Comparison of ENCODE assay signal across 8 cellular contexts in genomic region chr7:90346326-90347125, GRCh38. TPM values are rescaled to one million over a fixed set of nuclear protein-coding genes. Genes with fewer than 3 reads are reported as not detected.
DNase-seq lines count a peak whose midpoint lies in the region; FAIRE-seq and TF ChIP-seq lines count a peak whose summit lies in the region.

TSS of gene GTPBP10 (plus strand) at chr7:90346716. CDS start at chr7:90346742, 26 bp downstream.

- no peaks in the 10 kb centered on the region; a peak in 1 of 5 replicates for H3K9me3 Mint-ChIP-seq in H9

- no peak within 1 kb of the TSS for H3K56ac ChIP-seq in H9 (ENCODE audit: insufficient read length, low read depth, low read length)

- FAIRE-seq in G401.6 (lab: Jason Lieb, UNC) = peak; percentile 56

- H2BK5ac ChIP-seq in H9 (ENCODE audit: insufficient read length, low read length) = peak within 1 kb of the TSS; percentile 5

- H4K91ac ChIP-seq in H9 (ENCODE audit: insufficient read length, low read depth, low read length) = no peak within 1 kb of the TSS

- peak within 1 kb of the TSS; percentile 97 to 98 for H3K4me3 Mint-ChIP-seq in H9

- H2BK12ac ChIP-seq in H9 (ENCODE audit: insufficient read length, low read depth, low read length) = no peak within 1 kb of the TSS

- no peaks in the 10 kb centered on the region; the same call in 1 of the 2 replicates for H3K27me3 Mint-ChIP-seq in H9 (ENCODE audit: low read depth)

- H3F3A ChIP-seq in neural cell (ENCODE audit: insufficient read depth, low read length, poor library complexity, severe bottlenecking) = no peaks in the 10 kb centered on the region

- H4K5ac ChIP-seq in H9 (ENCODE audit: insufficient read length, low read depth, low read length) = no peak within 1 kb of the TSS

- peak in 1 of 4 donors; percentile 19 for TF ChIP-seq POLR2A in stomach (IDR thresholded peaks at IDR 0.05)

- H3K4me1 Mint-ChIP-seq in H9 = peaks cover 7 to 12% of the 10 kb centered on the region in 2 experiments

- TF ChIP-seq CTCF in H9 (conservative IDR thresholded peaks at IDR 0.05) (peak; percentile 67), fibroblast of villous mesenchyme (IDR thresholded peaks at IDR 0.05; ENCODE audit: insufficient read depth, low read depth, low read length) (peak; percentile 66), neural cell (IDR thresholded peaks at IDR 0.05; ENCODE audit: poor library complexity, severe bottlenecking) (peak; percentile 96), stomach (IDR thresholded peaks at IDR 0.05) (peak in 5 of 7 experiments; percentile 65 to 87 (median 73))

- H3K9me2 ChIP-seq in neural cell (ENCODE audit: insufficient read depth, low read length) = no peaks in the 10 kb centered on the region

- H3K27ac Mint-ChIP-seq in H9 = peak within 1 kb of the TSS; percentile 97 to 99 (median 99)

- no peak within 1 kb of the TSS for H2BK120ac ChIP-seq in H9 (ENCODE audit: low read depth, low read length, poor library complexity, severe bottlenecking)

- intact Hi-C loops in stomach (cut with DNase I; ENCODE audit: low total_unique reads) = no loop called here

- H3K27me3 ChIP-seq in H9 (ENCODE audit: insufficient read depth, low read length) (no peaks in the 10 kb centered on the region), neural cell (ENCODE audit: insufficient read depth, low read depth, low read length) (no peaks in the 10 kb centered on the region), stomach (no peaks in the 10 kb centered on the region)

- peaks cover 0 to 2% (median 0%) of the 10 kb centered on the region in 3 experiments; a peak in 2 of 7 replicates for H3K36me3 Mint-ChIP-seq in H9 (ENCODE audit: insufficient read depth in 1 of 3, low read depth in 3 of 3)

- H2AFZ ChIP-seq in H9 (ENCODE audit: low read length) (peak within 1 kb of the TSS; percentile 74), neural cell (ENCODE audit: low read depth, low read length) (peak within 1 kb of the TSS; percentile 97)

- H4K20me1 ChIP-seq in H9 (ENCODE audit: control insufficient read depth, insufficient read depth, insufficient read length) (no peaks in the 10 kb centered on the region), neural cell (ENCODE audit: insufficient read depth) (no peaks in the 10 kb centered on the region)

- DNase-seq in H9 (peak; percentile 93), M059J (ENCODE audit: low read depth) (peak; percentile 91), SHP77 (lab: John Stamatoyannopoulos, UW) (peak; percentile 91 to 93), fibroblast of villous mesenchyme (ENCODE audit: low read depth) (peak; percentile 96), stomach (peak; percentile 95)
- peak; percentile 98 for DNase-seq in activated effector memory CD4-positive, alpha-beta T cell treated with anti-CD3 and anti-CD28 coated beads, Interleukin-2, amount 50 U/mL, for 16 hours

- peak; percentile 45 for TF ChIP-seq RAD21 in neural cell (conservative IDR thresholded peaks at IDR 0.05)

- H3K79me2 ChIP-seq in H9 (ENCODE audit: insufficient read depth, low read length) (peaks cover 2% of the 10 kb centered on the region; the same call in 1 of the 2 replicates), neural cell (replicated peaks; ENCODE audit: insufficient read depth, low read length) (peaks cover 17% of the 10 kb centered on the region)

- no peak within 1 kb of the TSS for H2AK5ac ChIP-seq in H9 (ENCODE audit: insufficient read length, low read length)

- peak within 1 kb of the TSS; percentile 68 for H4K8ac ChIP-seq in H9 (replicated peaks; ENCODE audit: insufficient read length, low read depth, low read length)

- no peaks in the 10 kb centered on the region for H3K9me3 ChIP-seq in H9 (ENCODE audit: control insufficient read depth, low read depth, low read length)
- H3K9me3 ChIP-seq in neural cell (ENCODE audit: low read length) = no peaks in the 10 kb centered on the region
- H3K9me3 ChIP-seq in stomach = no peaks in the 10 kb centered on the region

- peak; percentile 78 for TF ChIP-seq EP300 in neural cell (conservative IDR thresholded peaks at IDR 0.05; ENCODE audit: poor library complexity, severe bottlenecking)
- TF ChIP-seq EP300 in stomach (IDR thresholded peaks at IDR 0.05) = no peak

- H3K9ac ChIP-seq in H9 (ENCODE audit: extremely low read depth, insufficient read length, low read length) (peak within 1 kb of the TSS; percentile 95), neural cell (ENCODE audit: low read length) (peak within 1 kb of the TSS; percentile 90)

- peak within 1 kb of the TSS; percentile 94 for H3K14ac ChIP-seq in H9 (ENCODE audit: insufficient read depth, low read length)

- no peak within 1 kb of the TSS for H3K4ac ChIP-seq in H9 (ENCODE audit: low read depth, low read length)

- H3K4me3 ChIP-seq in fibroblast of villous mesenchyme (ENCODE audit: low read depth, low read length) = peak within 1 kb of the TSS; percentile 99
- peak within 1 kb of the TSS; percentile 81 for H3K4me3 ChIP-seq in neural cell (ENCODE audit: low read length)
- H3K4me3 ChIP-seq in stomach = peak within 1 kb of the TSS; percentile 64 to 78 (median 68)

- H2BK15ac ChIP-seq in H9 (ENCODE audit: low read depth, low read length) = no peak within 1 kb of the TSS

- no peaks in the 10 kb centered on the region for H3K79me1 ChIP-seq in H9 (ENCODE audit: insufficient read depth, low read depth, low read length, poor library complexity, severe bottlenecking)

- H3K4me2 ChIP-seq in H9 (ENCODE audit: insufficient read depth, insufficient read length, low read length) = peak within 1 kb of the TSS; percentile 88
- peak within 1 kb of the TSS; percentile 94 for H3K4me2 ChIP-seq in neural cell (ENCODE audit: low read length)

- H3K27ac ChIP-seq in H9 (ENCODE audit: insufficient read length, low read depth, low read length) = peak within 1 kb of the TSS; percentile 26
- H3K27ac ChIP-seq in neural cell (ENCODE audit: low read length) = peak within 1 kb of the TSS; percentile 91
- peak within 1 kb of the TSS; percentile 83 to 96 (median 90) for H3K27ac ChIP-seq in stomach

- no CpG with 5 or more reads among the region's 38 CpGs for WGBS in H9 (ENCODE audit: extremely low coverage, insufficient read length, low lambda C conversion rate)
- 0% methylated on average over 26 to 38 of the region's 38 CpGs for WGBS in stomach, 5 donors

- peak within 1 kb of the TSS; percentile 81 for H3K18ac ChIP-seq in H9 (ENCODE audit: insufficient read length, low read depth, low read length)

- no peak within 1 kb of the TSS for H3K23ac ChIP-seq in H9 (ENCODE audit: insufficient read length, low read depth, low read length)

- no peak within 1 kb of the TSS for H3T11ph ChIP-seq in H9 (ENCODE audit: low read length)

- H3K36me3 ChIP-seq in neural cell (ENCODE audit: insufficient read depth, low read length) (no peaks in the 10 kb centered on the region), stomach (no peaks in the 10 kb centered on the region)

- H3K4me1 ChIP-seq in H9 (ENCODE audit: insufficient read depth, low read length) = no peaks in the 10 kb centered on the region
- H3K4me1 ChIP-seq in stomach = peaks cover 12 to 35% (median 27%) of the 10 kb centered on the region in 4 donors

- peaks cover 5% of the 10 kb centered on the region for H3K23me2 ChIP-seq in H9 (ENCODE audit: insufficient read length, low read depth, low read length, poor library complexity, severe bottlenecking)

- H2BK20ac ChIP-seq in H9 (ENCODE audit: low read depth, low read length, poor library complexity, severe bottlenecking) = no peak within 1 kb of the TSS

TF ChIP-seq in neural cell, 6 proteins besides CTCF, POLR2A, EP300 and RAD21:
- TF ChIP-seq POLR2AphosphoS5 (IDR thresholded peaks at IDR 0.05) (peak; percentile 97), TAF1 (IDR thresholded peaks at IDR 0.05; ENCODE audit: low read depth) (peak; percentile 88), MXI1 (conservative IDR thresholded peaks at IDR 0.05; ENCODE audit: poor library complexity, severe bottlenecking) (peak; percentile 96), SMC3 (conservative IDR thresholded peaks at IDR 0.05; ENCODE audit: poor library complexity) (peak; percentile 58), REST (IDR thresholded peaks at IDR 0.05; ENCODE audit: borderline replicate concordance) (peak; percentile 87), EZH2 (IDR thresholded peaks at IDR 0.05; ENCODE audit: borderline replicate concordance, insufficient read depth, low read length, poor library complexity, severe bottlenecking) (no peak)

RNA-seq across cellular contexts. Expression of gene GTPBP10, which starts in this region (rescaled TPM):
- 20.3 and 23.3 TPM in 2 replicates for total RNA-seq in H9 (2021)
- total RNA-seq in M059J (2014; rRNA removed; shearing (Covaris generic)) = 30.5 and 33.8 TPM in 2 replicates
- total RNA-seq in fibroblast of villous mesenchyme = 16.0 and 16.1 TPM in 2 replicates
- 22.8 and 23.5 TPM in 2 replicates for polyA plus RNA-seq in neural cell
- 24.8 and 41.1 TPM in 2 replicates for polyA minus RNA-seq in neural cell
- 10 to 100 TPM in 2 of 5 donors, 1 to 10 TPM in 2, under 1 TPM in 1; 0.58 to 73.0 (median 7.8) TPM for total RNA-seq in stomach
- polyA plus RNA-seq in stomach = 10 to 100 TPM in 1 of 3 donors, 1 to 10 TPM in 2; 9.0 to 17.3 (median 9.2) TPM

Comparison
In these comparisons a context has a peak if more than half of its experiments do, and no peak if none do; other contexts are left out.
1. Peak in every context shown above with its lines: DNase-seq, H3K4me3 ChIP-seq and H3K27ac ChIP-seq.
2. H3K27ac ChIP-seq: peak in every context shown above with its lines; median percentile 91 in neural cell; 90 in stomach; 26 in H9.